24 cellular contexts compared by ENCODE assay signal in genomic region chr20:15604406-15604805, GRCh38.
DNase-seq lines count a peak whose midpoint lies in the region; ATAC-seq and TF ChIP-seq lines count a peak whose summit lies in the region.
"Had no signal": no experiment of that assay in that cellular context is flagged by ENCODE, and none has a peak within 500 bp of the region (broad histone marks: within the 10 kb centered on the region; RNA-seq: fewer than 3 reads in every experiment).

No MANE protein-coding gene starts in this region.

- H3K27ac Mint-ChIP-seq in stimulated activated naive B cell treated with anti-CD40 and anti-IgM and Interleukin-4, amounts not matched to agents 10 μg/mL and 1 μg/mL and 100 μg/mL, for 72 hours, result no peak overlapping the region
- H3K27ac Mint-ChIP-seq: CD14-positive monocyte; CD8-positive, alpha-beta memory T cell; IgD-negative memory B cell had no signal

- no peak overlapping the region for H3K4me3 Mint-ChIP-seq in stimulated activated naive B cell treated with anti-CD40 and anti-IgM and Interleukin-4, amounts not matched to agents 10 μg/mL and 1 μg/mL and 100 μg/mL, for 72 hours
- H3K4me3 Mint-ChIP-seq: CD14-positive monocyte; CD8-positive, alpha-beta memory T cell; IgD-negative memory B cell had no signal

- no peak for TF ChIP-seq CTCF in GM12865 (IDR thresholded peaks at IDR 0.05; ENCODE audit: insufficient read depth, low read depth, low read length, missing control alignments)

- H3K4me3 ChIP-seq in GM12865 (ENCODE audit: low read depth, low read length), result no peak overlapping the region
- H3K4me3 ChIP-seq: Peyer's patch, SK-N-MC had no signal

- DNase-seq in GM12865 (ENCODE audit: low read depth) (peak; percentile 24), SW480 (ENCODE audit: low spot score) (peak; percentile 49), myocyte (ENCODE audit: low read depth) (peak; percentile 45), GM19240 (ENCODE audit: insufficient read length, low spot score) (no peak), posterior cingulate gyrus (no peak)
- no peak for DNase-seq in stimulated activated naive B cell treated with anti-CD40 and anti-IgM and Interleukin-4, amounts not matched to agents 10 μg/mL and 1 μg/mL and 100 μg/mL, for 72 hours
- DNase-seq: BE2C; Calu3; CD8-positive, alpha-beta memory T cell; DMS79 treated with DMSO at 0.1 percent for 48 hours; MM.1S; NCI-H1048; NCI-H1417; NCI-H1694; NCI-H2029 treated with DMSO at 0.1 percent for 48 hours; NCI-H69; OCI-M1; Peyer's patch; SIG-M5 had no signal

- intact Hi-C loops in posterior cingulate gyrus (cut with DNase I), result no loop called here

- ATAC-seq in stimulated activated naive B cell treated with anti-CD40 and anti-IgM and Interleukin-4, amounts not matched to agents 10 μg/mL and 1 μg/mL and 100 μg/mL, for 72 hours (replicated peaks), result peak; percentile 50 to 51
- ATAC-seq in GM21526 (IDR thresholded peaks at IDR 0.05; ENCODE audit: low FRiP score, unreplicated experiment), result no peak
- ATAC-seq: HCT116 had no signal

- H3K4me1 Mint-ChIP-seq in stimulated activated naive B cell treated with anti-CD40 and anti-IgM and Interleukin-4, amounts not matched to agents 10 μg/mL and 1 μg/mL and 100 μg/mL, for 72 hours, result no peaks in the 10 kb centered on the region
- H3K4me1 Mint-ChIP-seq: CD14-positive monocyte; CD8-positive, alpha-beta memory T cell; IgD-negative memory B cell had no signal

- H3K9me3 Mint-ChIP-seq in stimulated activated naive B cell treated with anti-CD40 and anti-IgM and Interleukin-4, amounts not matched to agents 10 μg/mL and 1 μg/mL and 100 μg/mL, for 72 hours, result no peaks in the 10 kb centered on the region
- H3K9me3 Mint-ChIP-seq: IgD-negative memory B cell had no signal

- H3K36me3 Mint-ChIP-seq in stimulated activated naive B cell treated with anti-CD40 and anti-IgM and Interleukin-4, amounts not matched to agents 10 μg/mL and 1 μg/mL and 100 μg/mL, for 72 hours, result no peaks in the 10 kb centered on the region
- H3K36me3 Mint-ChIP-seq: CD14-positive monocyte; CD8-positive, alpha-beta memory T cell; IgD-negative memory B cell had no signal

- H3K27me3 Mint-ChIP-seq in stimulated activated naive B cell treated with anti-CD40 and anti-IgM and Interleukin-4, amounts not matched to agents 10 μg/mL and 1 μg/mL and 100 μg/mL, for 72 hours, result peaks cover 0 to 9% of the 10 kb centered on the region in 2 donors
- H3K27me3 Mint-ChIP-seq: CD8-positive, alpha-beta memory T cell had no signal

Comparison
In these comparisons a context has a peak if more than half of its experiments do, and no peak if none do; other contexts are left out.
1. DNase-seq: peak in GM12865 (single experiment), SW480 (single experiment) and myocyte (single experiment); none in stimulated activated naive B cell treated with anti-CD40 and anti-IgM and Interleukin-4, amounts not matched to agents 10 μg/mL and 1 μg/mL and 100 μg/mL, for 72 hours (single experiment), GM19240 (single experiment) and posterior cingulate gyrus (0 of 10).